ENCODE assay signal across 23 cellular contexts in genomic region chr5:177147239-177147638, GRCh38. TPM values are rescaled to one million over a fixed set of nuclear protein-coding genes. Genes with fewer than 3 reads are reported as not detected.
DNase-seq lines count a peak whose midpoint lies in the region; ATAC-seq and TF ChIP-seq lines count a peak whose summit lies in the region.
"Had no signal": no experiment of that assay in that cellular context is flagged by ENCODE, and none has a peak within 500 bp of the region (broad histone marks: within the 10 kb centered on the region; RNA-seq: fewer than 3 reads in every experiment).

No MANE protein-coding gene starts in this region.

- no peaks in the 10 kb centered on the region for H3K9me3 ChIP-seq in adipocyte (ENCODE audit: control insufficient read depth, low read length)
- H3K9me3 ChIP-seq: upper lobe of right lung had no signal

- no peaks in the 10 kb centered on the region for H3K9me3 Mint-ChIP-seq in activated T-cell treated with anti-CD3 and anti-CD28 coated beads, Interleukin-2, amount 50 U/mL, for 24 hours
- H3K9me3 Mint-ChIP-seq: activated CD8-positive, alpha-beta T cell treated with anti-CD3 and anti-CD28 coated beads for 36 hours; activated naive CD8-positive, alpha-beta T cell treated with anti-CD3 and anti-CD28 coated beads, Interleukin-2, amount 50 U/mL, for 24 hours; activated T-helper 1 cell treated with anti-CD3 and anti-CD28 coated beads, Interleukin-12 subunit alpha, Interleukin-12 subunit beta, Interleukin-2, Interleukin-4 antibody, amounts not matched to agents 30 ng/mL and 10 ng/mL and 1 ng/mL, durations not matched to agents 14 hours and 24 hours and 36 hours; CD4-positive, alpha-beta T cell; neural progenitor cell had no signal

- H3K9ac ChIP-seq in adipocyte (ENCODE audit: low read length) = no peak overlapping the region
- H3K9ac ChIP-seq: neural progenitor cell had no signal

- H3K4me1 Mint-ChIP-seq in activated T-cell treated with anti-CD3 and anti-CD28 coated beads, Interleukin-2, amount 50 U/mL, for 24 hours (ENCODE audit: low read depth) = peaks cover 11% of the 10 kb centered on the region
- H3K4me1 Mint-ChIP-seq: neural progenitor cell had no signal

- H3K4me1 ChIP-seq in adipocyte (ENCODE audit: control insufficient read depth, insufficient read depth, low read length) = peaks cover 5% of the 10 kb centered on the region
- H3K4me1 ChIP-seq: neural progenitor cell, upper lobe of right lung had no signal

- TF ChIP-seq CTCF in fibroblast of the aortic adventitia (IDR thresholded peaks at IDR 0.05; ENCODE audit: insufficient read depth, low read length) = no peak

- ATAC-seq in HG03442 (IDR thresholded peaks at IDR 0.05; ENCODE audit: unreplicated experiment) = no peak
- ATAC-seq: activated CD8-positive, alpha-beta T cell treated with anti-CD3 and anti-CD28 coated beads for 36 hours; activated naive CD8-positive, alpha-beta T cell treated with anti-CD3 and anti-CD28 coated beads, Interleukin-2, amount 50 U/mL, for 24 hours; stimulated activated naive CD8-positive, alpha-beta T cell treated with anti-CD3 and anti-CD28 coated beads, Interleukin-15, Interleukin-2, amounts not matched to agents 100 U/mL and 50 U/mL, for 24 hours; upper lobe of right lung had no signal

- no peak overlapping the region for H3K4me3 Mint-ChIP-seq in activated T-cell treated with anti-CD3 and anti-CD28 coated beads, Interleukin-2, amount 50 U/mL, for 24 hours
- H3K4me3 Mint-ChIP-seq: activated CD8-positive, alpha-beta T cell treated with anti-CD3 and anti-CD28 coated beads for 36 hours; activated naive CD8-positive, alpha-beta T cell treated with anti-CD3 and anti-CD28 coated beads, Interleukin-2, amount 50 U/mL, for 24 hours; activated T-helper 1 cell treated with anti-CD3 and anti-CD28 coated beads, Interleukin-12 subunit alpha, Interleukin-12 subunit beta, Interleukin-2, Interleukin-4 antibody, amounts not matched to agents 30 ng/mL and 10 ng/mL and 1 ng/mL, durations not matched to agents 14 hours and 24 hours and 36 hours; CD4-positive, alpha-beta T cell; neural progenitor cell had no signal

- peak overlapping the region; percentile 80 for H3K27ac Mint-ChIP-seq in activated T-cell treated with anti-CD3 and anti-CD28 coated beads, Interleukin-2, amount 50 U/mL, for 24 hours
- H3K27ac Mint-ChIP-seq: activated CD8-positive, alpha-beta T cell treated with anti-CD3 and anti-CD28 coated beads for 36 hours; activated naive CD8-positive, alpha-beta T cell treated with anti-CD3 and anti-CD28 coated beads, Interleukin-2, amount 50 U/mL, for 24 hours; activated T-helper 1 cell treated with anti-CD3 and anti-CD28 coated beads, Interleukin-12 subunit alpha, Interleukin-12 subunit beta, Interleukin-2, Interleukin-4 antibody, amounts not matched to agents 30 ng/mL and 10 ng/mL and 1 ng/mL, durations not matched to agents 14 hours and 24 hours and 36 hours; CD4-positive, alpha-beta T cell; neural progenitor cell had no signal

- H3K4me3 ChIP-seq in adipocyte (ENCODE audit: low read length) = no peak overlapping the region
- no peak overlapping the region for H3K4me3 ChIP-seq in fibroblast of the aortic adventitia (ENCODE audit: low read depth, low read length)
- H3K4me3 ChIP-seq: neural progenitor cell, upper lobe of right lung had no signal

- H3K36me3 ChIP-seq in adipocyte (ENCODE audit: control insufficient read depth, insufficient read depth, low read length, severe bottlenecking) = peaks cover 53% of the 10 kb centered on the region

- peaks cover 84% of the 10 kb centered on the region for H3K36me3 Mint-ChIP-seq in activated T-cell treated with anti-CD3 and anti-CD28 coated beads, Interleukin-2, amount 50 U/mL, for 24 hours (ENCODE audit: low read depth)

- DNase-seq in activated T-cell treated with anti-CD3 and anti-CD28 coated beads, Interleukin-2, amount 50 U/mL, for 24 hours = no peak
- no peak for DNase-seq in activated T-cell treated with anti-CD3 and anti-CD28 coated beads, Interleukin-2, amount 50 U/mL, for 1 hour
- peak; percentile 53 for DNase-seq in adipocyte (ENCODE audit: low read depth)
- DNase-seq in fibroblast of the aortic adventitia (ENCODE audit: low read depth) = peak; percentile 32
- DNase-seq in NCI-H1436 treated with DMSO at 0.1 percent for 48 hours (lab: John Stamatoyannopoulos, UW) = no peak
- DNase-seq in mucosa of gallbladder (ENCODE audit: low spot score) = no peak
- DNase-seq in NCI-H2107 (lab: John Stamatoyannopoulos, UW) = no peak
- DNase-seq: activated CD8-positive, alpha-beta T cell treated with anti-CD3 and anti-CD28 coated beads for 36 hours; activated naive CD8-positive, alpha-beta T cell treated with anti-CD3 and anti-CD28 coated beads, Interleukin-2, amount 50 U/mL, for 24 hours; central memory CD4-positive, alpha-beta T cell; DMS79 treated with DMSO at 0.1 percent for 48 hours; effector CD8-positive, alpha-beta T cell; foreskin melanocyte; midbrain; NCI-H1092 treated with DMSO at 0.1 percent for 48 hours; NCI-H2171; NCI-H82; stimulated activated naive CD8-positive, alpha-beta T cell treated with anti-CD3 and anti-CD28 coated beads, Interleukin-15, Interleukin-2, amounts not matched to agents 100 U/mL and 50 U/mL, for 24 hours had no signal

- no peaks in the 10 kb centered on the region for H3K27me3 ChIP-seq in adipocyte (replicated peaks; ENCODE audit: control insufficient read depth, insufficient read depth, low read length)
- H3K27me3 ChIP-seq: neural progenitor cell, upper lobe of right lung had no signal

- no peaks in the 10 kb centered on the region for H3K27me3 Mint-ChIP-seq in activated T-cell treated with anti-CD3 and anti-CD28 coated beads, Interleukin-2, amount 50 U/mL, for 24 hours
- H3K27me3 Mint-ChIP-seq: activated CD8-positive, alpha-beta T cell treated with anti-CD3 and anti-CD28 coated beads for 36 hours; activated naive CD8-positive, alpha-beta T cell treated with anti-CD3 and anti-CD28 coated beads, Interleukin-2, amount 50 U/mL, for 24 hours; CD4-positive, alpha-beta T cell had no signal

RNA-seq across cellular contexts. Expression of gene NSD1, which starts 13.7 kb away (rescaled TPM):
- 50.3 and 136 TPM in 2 replicates for total RNA-seq in fibroblast of the aortic adventitia (ENCODE audit: low replicate concordance)
- 82.1 TPM for total RNA-seq in mucosa of gallbladder

Comparison
In these comparisons a context has a peak if more than half of its experiments do, and no peak if none do; other contexts are left out.
1. DNase-seq: peak in adipocyte (single experiment) and fibroblast of the aortic adventitia (single experiment); none in activated T-cell treated with anti-CD3 and anti-CD28 coated beads, Interleukin-2, amount 50 U/mL, for 24 hours (single experiment), activated T-cell treated with anti-CD3 and anti-CD28 coated beads, Interleukin-2, amount 50 U/mL, for 1 hour (single experiment), NCI-H1436 treated with DMSO at 0.1 percent for 48 hours (single experiment), mucosa of gallbladder (single experiment) and NCI-H2107 (single experiment).